ENCODE assay signal across 1 cellular context in the genomic region with DNA sequence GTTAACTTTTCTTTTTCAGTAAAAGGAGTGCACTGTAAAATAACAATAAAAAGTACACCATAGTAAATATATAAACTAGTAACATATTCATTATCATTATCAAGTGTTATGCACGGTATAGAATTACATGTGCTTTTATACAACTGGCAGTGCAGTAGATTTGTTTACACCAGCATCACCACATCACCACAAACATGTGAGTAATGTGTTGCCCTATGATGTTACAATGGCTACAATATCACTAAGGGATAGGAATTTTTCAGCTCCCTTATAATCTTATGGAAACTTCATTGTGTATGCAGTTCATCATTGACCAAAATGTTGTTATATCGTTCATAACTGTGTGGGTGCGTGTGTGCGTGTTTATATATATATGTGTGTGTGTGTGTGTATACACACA.
TF ChIP-seq lines count a peak whose summit lies in the region.

No MANE protein-coding gene starts in this region.

TF ChIP-seq in SK-N-SH treated with all-trans-retinoic acid at 6 μM for 48 hours, 23 proteins besides CTCF, POLR2A, EP300 and RAD21 (continued from another document):
- TF ChIP-seq, protein P1, sequence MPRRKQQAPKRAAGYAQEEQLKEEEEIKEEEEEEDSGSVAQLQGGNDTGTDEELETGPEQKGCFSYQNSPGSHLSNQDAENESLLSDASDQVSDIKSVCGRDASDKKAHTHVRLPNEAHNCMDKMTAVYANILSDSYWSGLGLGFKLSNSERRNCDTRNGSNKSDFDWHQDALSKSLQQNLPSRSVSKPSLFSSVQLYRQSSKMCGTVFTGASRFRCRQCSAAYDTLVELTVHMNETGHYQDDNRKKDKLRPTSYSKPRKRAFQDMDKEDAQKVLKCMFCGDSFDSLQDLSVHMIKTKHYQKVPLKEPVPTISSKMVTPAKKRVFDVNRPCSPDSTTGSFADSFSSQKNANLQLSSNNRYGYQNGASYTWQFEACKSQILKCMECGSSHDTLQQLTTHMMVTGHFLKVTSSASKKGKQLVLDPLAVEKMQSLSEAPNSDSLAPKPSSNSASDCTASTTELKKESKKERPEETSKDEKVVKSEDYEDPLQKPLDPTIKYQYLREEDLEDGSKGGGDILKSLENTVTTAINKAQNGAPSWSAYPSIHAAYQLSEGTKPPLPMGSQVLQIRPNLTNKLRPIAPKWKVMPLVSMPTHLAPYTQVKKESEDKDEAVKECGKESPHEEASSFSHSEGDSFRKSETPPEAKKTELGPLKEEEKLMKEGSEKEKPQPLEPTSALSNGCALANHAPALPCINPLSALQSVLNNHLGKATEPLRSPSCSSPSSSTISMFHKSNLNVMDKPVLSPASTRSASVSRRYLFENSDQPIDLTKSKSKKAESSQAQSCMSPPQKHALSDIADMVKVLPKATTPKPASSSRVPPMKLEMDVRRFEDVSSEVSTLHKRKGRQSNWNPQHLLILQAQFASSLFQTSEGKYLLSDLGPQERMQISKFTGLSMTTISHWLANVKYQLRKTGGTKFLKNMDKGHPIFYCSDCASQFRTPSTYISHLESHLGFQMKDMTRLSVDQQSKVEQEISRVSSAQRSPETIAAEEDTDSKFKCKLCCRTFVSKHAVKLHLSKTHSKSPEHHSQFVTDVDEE (CRISPR knock-in tag; IDR thresholded peaks at IDR 0.05), result no peak
- TF ChIP-seq ZNF8 (CRISPR knock-in tag; IDR thresholded peaks at IDR 0.05) (no peak), PPARA (CRISPR knock-in tag; IDR thresholded peaks at IDR 0.05; ENCODE audit: borderline replicate concordance) (no peak)
- TF ChIP-seq, protein P2, sequence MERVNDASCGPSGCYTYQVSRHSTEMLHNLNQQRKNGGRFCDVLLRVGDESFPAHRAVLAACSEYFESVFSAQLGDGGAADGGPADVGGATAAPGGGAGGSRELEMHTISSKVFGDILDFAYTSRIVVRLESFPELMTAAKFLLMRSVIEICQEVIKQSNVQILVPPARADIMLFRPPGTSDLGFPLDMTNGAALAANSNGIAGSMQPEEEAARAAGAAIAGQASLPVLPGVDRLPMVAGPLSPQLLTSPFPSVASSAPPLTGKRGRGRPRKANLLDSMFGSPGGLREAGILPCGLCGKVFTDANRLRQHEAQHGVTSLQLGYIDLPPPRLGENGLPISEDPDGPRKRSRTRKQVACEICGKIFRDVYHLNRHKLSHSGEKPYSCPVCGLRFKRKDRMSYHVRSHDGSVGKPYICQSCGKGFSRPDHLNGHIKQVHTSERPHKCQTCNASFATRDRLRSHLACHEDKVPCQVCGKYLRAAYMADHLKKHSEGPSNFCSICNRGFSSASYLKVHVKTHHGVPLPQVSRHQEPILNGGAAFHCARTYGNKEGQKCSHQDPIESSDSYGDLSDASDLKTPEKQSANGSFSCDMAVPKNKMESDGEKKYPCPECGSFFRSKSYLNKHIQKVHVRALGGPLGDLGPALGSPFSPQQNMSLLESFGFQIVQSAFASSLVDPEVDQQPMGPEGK (CRISPR knock-in tag; IDR thresholded peaks at IDR 0.05; ENCODE audit: borderline replicate concordance), result no peak
